Comparison of ENCODE assay signal across 10 cellular contexts in genomic region chr1:243264718-243265117, GRCh38. TPM values are rescaled to one million over a fixed set of nuclear protein-coding genes. Genes with fewer than 3 reads are reported as not detected.
DNase-seq lines count a peak whose midpoint lies in the region; ATAC-seq lines count a peak whose summit lies in the region.
"Had no signal": no experiment of that assay in that cellular context is flagged by ENCODE, and none has a peak within 500 bp of the region (broad histone marks: within the 10 kb centered on the region; RNA-seq: fewer than 3 reads in every experiment).

No MANE protein-coding gene starts in this region.

- H3K4me1 ChIP-seq in Karpas-422 (ENCODE audit: low read length) = peaks cover 26% of the 10 kb centered on the region
- H3K4me1 ChIP-seq in CD8-positive, alpha-beta memory T cell (ENCODE audit: insufficient read depth, low read length) = no peaks in the 10 kb centered on the region

- H3K9me3 Mint-ChIP-seq in CD8-positive, alpha-beta memory T cell = no peaks in the 10 kb centered on the region

- POLR2A ChIA-PET in CD8-positive, alpha-beta memory T cell (lab: Charles Lee) = no interaction called here

- peaks cover 83% of the 10 kb centered on the region for H3K79me2 ChIP-seq in Karpas-422 (ENCODE audit: low read length)

- H3K4me3 ChIP-seq in SK-N-MC (no peak overlapping the region), Karpas-422 (ENCODE audit: low read length) (no peak overlapping the region)
- H3K4me3 ChIP-seq in CD8-positive, alpha-beta memory T cell (ENCODE audit: low read length) = no peak overlapping the region
- H3K4me3 ChIP-seq: thoracic aorta had no signal

- ATAC-seq in HG02763 (IDR thresholded peaks at IDR 0.05; ENCODE audit: unreplicated experiment) = peak; percentile 43

- CTCF ChIA-PET in CD8-positive, alpha-beta memory T cell (lab: Charles Lee) = no interaction called here

- H3K36me3 Mint-ChIP-seq in CD8-positive, alpha-beta memory T cell = peaks cover 0 to 16% (median 5%) of the 10 kb centered on the region in 3 donors

- no peaks in the 10 kb centered on the region for H3K27me3 Mint-ChIP-seq in CD8-positive, alpha-beta memory T cell

- H2AFZ ChIP-seq in Karpas-422 (ENCODE audit: low read length) = no peak overlapping the region

- no peak overlapping the region for H3K4me3 Mint-ChIP-seq in CD8-positive, alpha-beta memory T cell

- no peaks in the 10 kb centered on the region for H3K27me3 ChIP-seq in Karpas-422 (ENCODE audit: low read length)
- H3K27me3 ChIP-seq in CD8-positive, alpha-beta memory T cell (ENCODE audit: insufficient read depth, low read length, poor library complexity, severe bottlenecking) = no peaks in the 10 kb centered on the region

- H3K9ac ChIP-seq in SK-N-MC (ENCODE audit: insufficient read length) = no peak overlapping the region
- no peak overlapping the region for H3K9ac ChIP-seq in Karpas-422 (ENCODE audit: low read length)

- H3K36me3 ChIP-seq in SK-N-MC (ENCODE audit: insufficient read depth, low read length) (no peaks in the 10 kb centered on the region), Karpas-422 (ENCODE audit: insufficient read depth, low read length) (no peaks in the 10 kb centered on the region)
- no peaks in the 10 kb centered on the region for H3K36me3 ChIP-seq in CD8-positive, alpha-beta memory T cell (ENCODE audit: insufficient read depth, low read length)
- H3K36me3 ChIP-seq: thoracic aorta had no signal

- H3K27ac ChIP-seq in SK-N-MC (peak overlapping the region; percentile 43), Karpas-422 (ENCODE audit: low read length) (no peak overlapping the region)
- H3K27ac ChIP-seq in CD8-positive, alpha-beta memory T cell (ENCODE audit: low read depth, low read length) = no peak overlapping the region

- no peak overlapping the region for H3K4me2 ChIP-seq in Karpas-422 (ENCODE audit: low read depth, low read length, poor library complexity, severe bottlenecking)

- H3K9me2 ChIP-seq in Karpas-422 (replicated peaks; ENCODE audit: insufficient read depth, low read length) = no peaks in the 10 kb centered on the region

- H3K9me3 ChIP-seq in SK-N-MC (ENCODE audit: low read depth, low read length) (no peaks in the 10 kb centered on the region), Karpas-422 (ENCODE audit: low read length) (no peaks in the 10 kb centered on the region)
- no peaks in the 10 kb centered on the region for H3K9me3 ChIP-seq in CD8-positive, alpha-beta memory T cell (ENCODE audit: low read length)
- H3K9me3 ChIP-seq: thoracic aorta had no signal

- H3K27ac Mint-ChIP-seq in CD8-positive, alpha-beta memory T cell = no peak overlapping the region

- peaks cover 10 to 37% (median 36%) of the 10 kb centered on the region in 3 donors for H3K4me1 Mint-ChIP-seq in CD8-positive, alpha-beta memory T cell

- DNase-seq in SK-N-MC (ENCODE audit: low read depth, low spot score) (no peak), globus pallidus (ENCODE audit: low spot score) (peak; percentile 41), stromal cell of bone marrow (ENCODE audit: low read depth) (peak; percentile 53), Karpas-422 (no peak), C1 segment of cervical spinal cord (lab: John Stamatoyannopoulos, UW) (no peak), COLO668 (lab: John Stamatoyannopoulos, UW; ENCODE audit: unreplicated experiment) (no peak)
- DNase-seq in CD8-positive, alpha-beta memory T cell = no peak
- DNase-seq: activated naive CD4-positive, alpha-beta T cell treated with Interleukin-2 at 50 U/mL for 16 hours had no signal

- H4K20me1 ChIP-seq in Karpas-422 (ENCODE audit: insufficient read depth, low read depth, low read length) = no peaks in the 10 kb centered on the region

RNA-seq across cellular contexts. Expression of gene SDCCAG8, which starts 8.9 kb away (rescaled TPM):
- total RNA-seq in Karpas-422 (2014; rRNA removed; shearing (Covaris generic); ENCODE audit: low replicate concordance) = 36.6 and 41.0 TPM in 2 replicates
- 10 to 100 TPM; 17.8 to 18.3 TPM for total RNA-seq in CD8-positive, alpha-beta memory T cell
- 22.3 TPM for polyA plus RNA-seq in CD8-positive, alpha-beta memory T cell

RNA-seq across cellular contexts. Expression of gene CEP170, which starts 9.6 kb away (rescaled TPM):
- total RNA-seq in Karpas-422 (2014; rRNA removed; shearing (Covaris generic); ENCODE audit: low replicate concordance) = 87.3 and 124 TPM in 2 replicates
- total RNA-seq in CD8-positive, alpha-beta memory T cell = 10 to 100 TPM; 29.9 to 36.5 TPM
- polyA plus RNA-seq in CD8-positive, alpha-beta memory T cell = 7.4 TPM

Comparison
In these comparisons a context has a peak if more than half of its experiments do, and no peak if none do; other contexts are left out.
1. DNase-seq: peak in globus pallidus (single experiment) and stromal cell of bone marrow (single experiment); none in SK-N-MC (single experiment), Karpas-422 (single experiment), CD8-positive, alpha-beta memory T cell (0 of 5), C1 segment of cervical spinal cord (0 of 14) and COLO668 (single experiment).